Comparison of ENCODE assay signal across 1 cellular context in genomic region chr1:29271724-29272123, GRCh38.
A peak's percentile ranks its signal among the peaks of the same experiment; 100 is the strongest.
TF ChIP-seq lines count a peak whose summit lies in the region.

No MANE protein-coding gene starts in this region.

TF ChIP-seq in HepG2, 621 proteins besides CTCF, POLR2A, EP300 and RAD21 (continues in another document):
- TF ChIP-seq ZNF281 (CRISPR knock-in tag; IDR thresholded peaks at IDR 0.05; ENCODE audit: borderline replicate concordance) (no peak), SOX6 (IDR thresholded peaks at IDR 0.05) (no peak), SOX6 (CRISPR knock-in tag; IDR thresholded peaks at IDR 0.05) (peak; percentile 48; the same call in 1 of the 2 replicates), E2F1 (CRISPR knock-in tag; IDR thresholded peaks at IDR 0.05) (no peak), ARID5B (CRISPR knock-in tag; IDR thresholded peaks at IDR 0.05) (peak; percentile 42; the same call in 1 of the 2 replicates), HDAC2 (CRISPR knock-in tag; IDR thresholded peaks at IDR 0.05) (peak; percentile 54; the same call in 1 of the 2 replicates), ZXDC (CRISPR knock-in tag; IDR thresholded peaks at IDR 0.05) (no peak), ZBTB3 (CRISPR knock-in tag; IDR thresholded peaks at IDR 0.05; ENCODE audit: borderline replicate concordance, low read depth) (no peak), ZFP41 (CRISPR knock-in tag; IDR thresholded peaks at IDR 0.05; ENCODE audit: borderline replicate concordance) (no peak), SP4 (CRISPR knock-in tag; IDR thresholded peaks at IDR 0.05) (no peak), ZNF841 (CRISPR knock-in tag; IDR thresholded peaks at IDR 0.05; ENCODE audit: borderline replicate concordance) (no peak), ZNF253 (CRISPR knock-in tag; IDR thresholded peaks at IDR 0.05; ENCODE audit: borderline replicate concordance) (no peak), REST (IDR thresholded peaks at IDR 0.05; ENCODE audit: borderline replicate concordance in 1 of 2, low read depth in 1 of 2, low read length in 2 of 2) (no peak), MIER2 (CRISPR knock-in tag; IDR thresholded peaks at IDR 0.05) (no peak), NR2F6 (IDR thresholded peaks at IDR 0.05) (no peak), NR2F6 (CRISPR knock-in tag; IDR thresholded peaks at IDR 0.05) (peak; percentile 36; the same call in 1 of the 2 replicates), E2F5 (CRISPR knock-in tag; conservative IDR thresholded peaks at IDR 0.05) (no peak), KDM4B (CRISPR knock-in tag; IDR thresholded peaks at IDR 0.05) (no peak), LCORL (IDR thresholded peaks at IDR 0.05) (no peak), LCORL (CRISPR knock-in tag; IDR thresholded peaks at IDR 0.05) (no peak), NFRKB (IDR thresholded peaks at IDR 0.05) (no peak), SMAD3 (CRISPR knock-in tag; IDR thresholded peaks at IDR 0.05) (no peak), NFYB (CRISPR knock-in tag; IDR thresholded peaks at IDR 0.05) (no peak), PHF20 (CRISPR knock-in tag; IDR thresholded peaks at IDR 0.05) (no peak), FOXA1 (IDR thresholded peaks at IDR 0.05) (no peak), FOXA1 (CRISPR knock-in tag; IDR thresholded peaks at IDR 0.05) (peak; percentile 76), ZNF572 (CRISPR knock-in tag; IDR thresholded peaks at IDR 0.05) (no peak), RXRB (CRISPR knock-in tag; IDR thresholded peaks at IDR 0.05; ENCODE audit: borderline replicate concordance) (peak; percentile 39; the same call in 1 of the 2 replicates), ZBTB44 (CRISPR knock-in tag; IDR thresholded peaks at IDR 0.05) (no peak), ZNF180 (CRISPR knock-in tag; IDR thresholded peaks at IDR 0.05; ENCODE audit: borderline replicate concordance, low read depth) (no peak), SP2 (CRISPR knock-in tag; IDR thresholded peaks at IDR 0.05) (no peak), XRCC5 (optimal IDR thresholded peaks at IDR 0.05; ENCODE audit: low read length) (peak; percentile 33), ZNF24 (IDR thresholded peaks at IDR 0.05) (no peak), ZNF142 (CRISPR knock-in tag; IDR thresholded peaks at IDR 0.05) (no peak), ZNF101 (CRISPR knock-in tag; IDR thresholded peaks at IDR 0.05; ENCODE audit: borderline replicate concordance, low read depth) (no peak), ZC3H4 (CRISPR knock-in tag; IDR thresholded peaks at IDR 0.05; ENCODE audit: borderline replicate concordance) (no peak)
